Comparison of ENCODE assay signal across 9 cellular contexts in genomic region chr3:39254806-39255449, GRCh38. TPM values are rescaled to one million over a fixed set of nuclear protein-coding genes. Genes with fewer than 3 reads are reported as not detected.
DNase-seq lines count a peak whose midpoint lies in the region; ATAC-seq, FAIRE-seq and TF ChIP-seq lines count a peak whose summit lies in the region.
"Had no signal": no experiment of that assay in that cellular context is flagged by ENCODE, and none has a peak within 500 bp of the region (broad histone marks: within the 10 kb centered on the region; RNA-seq: fewer than 3 reads in every experiment).

No MANE protein-coding gene starts in this region.

- no peak for TF ChIP-seq CTCF in RWPE1 (conservative IDR thresholded peaks at IDR 0.05; ENCODE audit: low read depth)
- TF ChIP-seq CTCF in D721Med (IDR thresholded peaks at IDR 0.05; ENCODE audit: insufficient read depth, missing control alignments): no peak

- ATAC-seq in GM19035 (IDR thresholded peaks at IDR 0.05; ENCODE audit: unreplicated experiment) (peak; percentile 1), left lobe of liver (no peak)

- peak; percentile 62 for DNase-seq in AG08395 (ENCODE audit: low spot score)
- peak; percentile 32 for DNase-seq in RWPE1 (ENCODE audit: low spot score)
- DNase-seq in germinal center (ENCODE audit: low spot score): peak; percentile 38
- no peak for DNase-seq in T-helper 1 cell
- DNase-seq in NCI-H345 (lab: John Stamatoyannopoulos, UW): no peak
- DNase-seq in left lobe of liver (ENCODE audit: low spot score): no peak
- no peak for DNase-seq in D721Med (ENCODE audit: insufficient read length, low spot score)
- DNase-seq: PC-9 had no signal

- POLR2A ChIA-PET in RWPE1 (lab: Yijun Ruan, JAX; ENCODE audit: low non-redundant PET): no interaction called here

- H3K27ac ChIP-seq in RWPE1: no peak overlapping the region
- H3K27ac ChIP-seq: PC-9 had no signal

- no peak for FAIRE-seq in D721Med (lab: Jason Lieb, UNC)

- CTCF ChIA-PET in RWPE1 (lab: Yijun Ruan, JAX): no interaction called here

RNA-seq across cellular contexts. Expression of gene CX3CR1, which starts 24.9 kb away (rescaled TPM):
- 0.43 TPM for total RNA-seq in left lobe of liver
- total RNA-seq: PC-9 had no signal

Comparison
In these comparisons a context has a peak if more than half of its experiments do, and no peak if none do; other contexts are left out.
1. DNase-seq: peak in AG08395 (single experiment), RWPE1 (single experiment) and germinal center (single experiment); none in T-helper 1 cell (0 of 5), NCI-H345 (single experiment), left lobe of liver (single experiment) and D721Med (single experiment).